In genomic region chr2:229071292-229071976, GRCh38 we compare ENCODE assay signal across 19 cellular contexts.
DNase-seq lines count a peak whose midpoint lies in the region; TF ChIP-seq lines count a peak whose summit lies in the region.
"Had no signal": no experiment of that assay in that cellular context is flagged by ENCODE, and none has a peak within 500 bp of the region (broad histone marks: within the 10 kb centered on the region; RNA-seq: fewer than 3 reads in every experiment).

No MANE protein-coding gene starts in this region.

- H3K27ac ChIP-seq in left ventricle myocardium inferior (replicated peaks), result peak overlapping the region; percentile 13
- H3K27ac ChIP-seq: gastrocnemius medialis had no signal

- peak; percentile 28 for DNase-seq in AG20443 (ENCODE audit: low spot score)
- peak; percentile 35 for DNase-seq in LHCN-M2 (ENCODE audit: low read depth)
- peak; percentile 33 for DNase-seq in adipocyte (ENCODE audit: low read depth)
- peak; percentile 25 for DNase-seq in left ventricle myocardium inferior
- DNase-seq in NCI-H1105 (lab: John Stamatoyannopoulos, UW), result no peak
- no peak for DNase-seq in activated gamma-delta T cell (lab: John Stamatoyannopoulos, UW)
- no peak for DNase-seq in T-helper 9 cell
- DNase-seq in NCI-H128 (lab: John Stamatoyannopoulos, UW; ENCODE audit: unreplicated experiment), result no peak
- DNase-seq: activated CD8-positive, alpha-beta memory T cell treated with anti-CD3 and anti-CD28 coated beads, Interleukin-2, amount 50 U/mL, for 48 hours; caudate nucleus; CD4-positive, alpha-beta T cell; gastrocnemius medialis; KBM-7; mesenchymal stem cell; NCI-H1092; NCI-H2171; NCI-H69; SHP77 treated with DMSO at 0.1 percent for 48 hours; stimulated activated CD4-positive, alpha-beta T cell treated with anti-CD3 and anti-CD28 coated beads, Interleukin-1b, Interleukin-23, amount 100 ng/mL, for 48 hours had no signal

- intact Hi-C loops in left ventricle myocardium inferior (cut with micrococcal nuclease), result no loop called here

- no peak overlapping the region for H3K4me3 ChIP-seq in adipocyte (ENCODE audit: low read length)
- no peak overlapping the region for H3K4me3 ChIP-seq in left ventricle myocardium inferior
- H3K4me3 ChIP-seq: gastrocnemius medialis had no signal

- H3K36me3 ChIP-seq in adipocyte (ENCODE audit: control insufficient read depth, insufficient read depth, low read length, severe bottlenecking) (no peaks in the 10 kb centered on the region), left ventricle myocardium inferior (no peaks in the 10 kb centered on the region)
- H3K36me3 ChIP-seq: gastrocnemius medialis had no signal

- no peak for TF ChIP-seq CTCF in left ventricle myocardium inferior (IDR thresholded peaks at IDR 0.05; ENCODE audit: borderline replicate concordance)

- H3K4me1 ChIP-seq in adipocyte (ENCODE audit: control insufficient read depth, insufficient read depth, low read length) (no peaks in the 10 kb centered on the region), left ventricle myocardium inferior (no peaks in the 10 kb centered on the region)
- H3K4me1 ChIP-seq: gastrocnemius medialis had no signal

- H3K9me3 ChIP-seq in adipocyte (ENCODE audit: control insufficient read depth, low read length) (peaks cover 10% of the 10 kb centered on the region), left ventricle myocardium inferior (replicated peaks) (peaks cover 19% of the 10 kb centered on the region)
- H3K9me3 ChIP-seq: gastrocnemius medialis had no signal

- no peak overlapping the region for H3K9ac ChIP-seq in adipocyte (ENCODE audit: low read length)

- H3K27me3 ChIP-seq in adipocyte (replicated peaks; ENCODE audit: control insufficient read depth, insufficient read depth, low read length) (no peaks in the 10 kb centered on the region), left ventricle myocardium inferior (ENCODE audit: low read depth) (no peaks in the 10 kb centered on the region)
- H3K27me3 ChIP-seq: gastrocnemius medialis had no signal

Comparison
In these comparisons a context has a peak if more than half of its experiments do, and no peak if none do; other contexts are left out.
1. DNase-seq: peak in AG20443 (single experiment), LHCN-M2 (single experiment), adipocyte (single experiment) and left ventricle myocardium inferior (single experiment); none in NCI-H1105 (single experiment), activated gamma-delta T cell (single experiment), T-helper 9 cell (single experiment) and NCI-H128 (single experiment).